In the genomic region with DNA sequence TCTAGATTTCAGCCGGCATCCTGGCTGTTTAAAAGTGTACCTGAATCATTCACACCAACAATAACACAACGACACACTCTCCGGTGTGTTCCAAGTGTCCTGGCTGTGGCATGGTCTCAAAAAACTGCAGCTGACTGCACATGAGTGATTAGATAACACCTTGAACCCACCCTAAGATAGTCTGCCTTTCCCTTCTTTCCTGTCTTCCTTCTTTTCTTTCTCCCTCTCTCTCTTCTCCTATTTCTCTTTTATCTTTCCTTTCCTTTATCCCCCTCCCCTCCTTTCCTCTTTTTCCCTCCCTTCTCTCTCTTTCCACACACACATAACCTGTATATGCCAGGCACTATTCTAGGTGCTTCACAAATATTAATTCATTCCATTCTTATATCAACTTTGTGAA, we compare ENCODE assay signal across 1 cellular context.
A peak's percentile ranks its signal among the peaks of the same experiment; 100 is the strongest.
TF ChIP-seq lines count a peak whose summit lies in the region.

No MANE protein-coding gene starts in this region.

TF ChIP-seq in K562, 482 proteins besides CTCF, POLR2A, EP300 and RAD21 (continued from another document):
- TF ChIP-seq, protein P1, sequence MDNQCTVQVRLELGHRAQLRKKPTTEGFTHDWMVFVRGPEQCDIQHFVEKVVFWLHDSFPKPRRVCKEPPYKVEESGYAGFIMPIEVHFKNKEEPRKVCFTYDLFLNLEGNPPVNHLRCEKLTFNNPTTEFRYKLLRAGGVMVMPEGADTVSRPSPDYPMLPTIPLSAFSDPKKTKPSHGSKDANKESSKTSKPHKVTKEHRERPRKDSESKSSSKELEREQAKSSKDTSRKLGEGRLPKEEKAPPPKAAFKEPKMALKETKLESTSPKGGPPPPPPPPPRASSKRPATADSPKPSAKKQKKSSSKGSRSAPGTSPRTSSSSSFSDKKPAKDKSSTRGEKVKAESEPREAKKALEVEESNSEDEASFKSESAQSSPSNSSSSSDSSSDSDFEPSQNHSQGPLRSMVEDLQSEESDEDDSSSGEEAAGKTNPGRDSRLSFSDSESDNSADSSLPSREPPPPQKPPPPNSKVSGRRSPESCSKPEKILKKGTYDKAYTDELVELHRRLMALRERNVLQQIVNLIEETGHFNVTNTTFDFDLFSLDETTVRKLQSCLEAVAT (IDR thresholded peaks at IDR 0.05), result peak in 1 of 2 experiments; percentile 66; a peak in 1 of 4 replicates
- no peak for TF ChIP-seq AFF4 (CRISPR knock-in tag; IDR thresholded peaks at IDR 0.05)
- no peak for TF ChIP-seq NR1H2 (CRISPR knock-in tag; IDR thresholded peaks at IDR 0.05)
- TF ChIP-seq ARHGAP35 (IDR thresholded peaks at IDR 0.05; ENCODE audit: partially characterized antibody), result peak; percentile 34
- no peak for TF ChIP-seq ZFP36 (IDR thresholded peaks at IDR 0.05; ENCODE audit: low read depth, low read length, partially characterized antibody)
- peak in 1 of 2 experiments; percentile 40; a peak in 1 of 4 replicates for TF ChIP-seq KDM1A (IDR thresholded peaks at IDR 0.05)
- TF ChIP-seq HBP1 (CRISPR knock-in tag; IDR thresholded peaks at IDR 0.05), result 0 out of 2 replicates have a peak, but pooled peaks have one; percentile 29
- TF ChIP-seq EHMT2 (IDR thresholded peaks at IDR 0.05), result peak; percentile 63
- TF ChIP-seq TAL1 (IDR thresholded peaks at IDR 0.05), result peak; percentile 30; the same call in 1 of the 2 replicates
- peak; percentile 31; the same call in 1 of the 2 replicates for TF ChIP-seq LARP7 (IDR thresholded peaks at IDR 0.05)
- TF ChIP-seq ASH1L (IDR thresholded peaks at IDR 0.05; ENCODE audit: borderline replicate concordance, low read depth, partially characterized antibody), result peak; percentile 48
- no peak for TF ChIP-seq RBBP5 (IDR thresholded peaks at IDR 0.05; ENCODE audit: borderline replicate concordance, insufficient read depth, low read length, poor library complexity, severe bottlenecking)
- peak; percentile 68 for TF ChIP-seq ARID1B (IDR thresholded peaks at IDR 0.05)
- no peak for TF ChIP-seq PHF21A (IDR thresholded peaks at IDR 0.05; ENCODE audit: borderline replicate concordance, low read depth)
- TF ChIP-seq CSDE1 (IDR thresholded peaks at IDR 0.05), result 0 out of 4 replicates have a peak, but pooled peaks of 1 of the 2 experiments have one; percentile 17
- TF ChIP-seq HDAC1 (IDR thresholded peaks at IDR 0.05), result peak in 1 of 2 experiments; percentile 32; a peak in 2 of 4 replicates
